In the genomic region with DNA sequence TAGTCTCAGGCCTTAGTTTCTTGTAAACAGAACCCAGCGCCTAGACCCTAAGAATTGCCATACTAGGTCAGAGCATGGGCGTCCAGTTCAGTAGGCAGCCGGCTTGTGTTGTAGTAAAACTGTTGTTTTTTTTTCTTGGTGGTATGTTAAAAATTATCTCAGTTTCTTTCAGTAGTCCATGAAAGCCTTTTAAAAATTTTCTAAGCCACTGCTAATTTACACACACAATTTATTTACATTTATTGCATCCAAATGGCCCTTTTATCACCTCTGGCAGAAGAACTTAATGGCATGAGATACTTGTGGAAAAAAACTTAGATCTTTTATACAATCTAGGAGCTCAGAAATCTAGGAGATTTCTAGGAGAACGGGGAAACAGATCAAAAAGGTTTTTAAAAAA, we compare ENCODE assay signal across 9 cellular contexts. TPM values are rescaled to one million over a fixed set of nuclear protein-coding genes. Genes with fewer than 3 reads are reported as not detected.
DNase-seq lines count a peak whose midpoint lies in the region; ATAC-seq and TF ChIP-seq lines count a peak whose summit lies in the region.
"Had no signal": no experiment of that assay in that cellular context is flagged by ENCODE, and none has a peak within 500 bp of the region (broad histone marks: within the 10 kb centered on the region; RNA-seq: fewer than 3 reads in every experiment).

No MANE protein-coding gene starts in this region.

- peaks cover 4% of the 10 kb centered on the region; the same call in 1 of the 2 replicates for H3K9me3 ChIP-seq in AG04450 (ENCODE audit: control insufficient read depth, insufficient read depth, low read length)

- H3K27me3 Mint-ChIP-seq in naive B cell, result peaks cover 27 to 47% (median 43%) of the 10 kb centered on the region in 3 donors

- peak overlapping the region; percentile 75 for H3K4me3 ChIP-seq in AG04450 (ENCODE audit: low read depth, low read length)

- H3K27me3 ChIP-seq in AG04450 (ENCODE audit: control insufficient read depth, insufficient read depth, low read length), result no peaks in the 10 kb centered on the region

- POLR2A ChIA-PET in AG04450 (lab: Yijun Ruan, JAX), result interaction anchor here (1.8 kb wide), 1 partner anchor 75 kb away, joined by 10 read pairs; no protein-coding TSS in a partner anchor

- no peaks in the 10 kb centered on the region for H3K36me3 Mint-ChIP-seq in naive B cell

- no peak for DNase-seq in AG04450 (ENCODE audit: low read depth, low spot score)
- peak; percentile 30 for DNase-seq in M059J (ENCODE audit: low read depth)
- peak; percentile 19 for DNase-seq in dermis blood vessel endothelial cell
- no peak for DNase-seq in naive B cell
- DNase-seq in NK-92 (lab: John Stamatoyannopoulos, UW; ENCODE audit: unreplicated experiment), result no peak
- no peak for DNase-seq in GM03348 (ENCODE audit: low spot score)
- no peak for DNase-seq in NCI-H2227 treated with DMSO at 0.1 percent for 48 hours (lab: John Stamatoyannopoulos, UW)

- TF ChIP-seq CTCF in AG04450 (IDR thresholded peaks at IDR 0.05; ENCODE audit: low read depth, low read length), result no peak

- no peak overlapping the region for H3K27ac ChIP-seq in AG04450 (ENCODE audit: low read depth, low read length)
- H3K27ac ChIP-seq: HL-60 had no signal

- H3K4me1 Mint-ChIP-seq in naive B cell, result peaks cover 0 to 8% (median 0%) of the 10 kb centered on the region in 3 donors

- CTCF ChIA-PET in AG04450 (lab: Charles Lee), result interaction anchor here (1.3 to 3.8 kb wide), 2 partner anchors 48 to 76 kb away, joined by 12 read pairs; no protein-coding TSS in a partner anchor

- H3K27ac Mint-ChIP-seq in naive B cell, result peak overlapping the region in 1 of 6 donors; percentile 39

- ATAC-seq in naive B cell (ENCODE audit: low read depth in 2 of 2), result no peak
- no peak for ATAC-seq in HG03196 (IDR thresholded peaks at IDR 0.05; ENCODE audit: unreplicated experiment)

- peak overlapping the region; percentile 72 to 90 (median 84) for H3K4me3 Mint-ChIP-seq in naive B cell

- peaks cover 0 to 11% (median 7%) of the 10 kb centered on the region in 7 donors for H3K9me3 Mint-ChIP-seq in naive B cell

RNA-seq across cellular contexts. Expression of gene PPP2R3A, which starts 1.3 kb away (rescaled TPM):
- 19.8 and 26.6 TPM in 2 replicates for polyA plus RNA-seq in AG04450 (2011; rRNA removed)
- 34.1 and 52.2 TPM in 2 replicates for polyA minus RNA-seq in AG04450 (2011; rRNA and poly(A)+ RNA removed)
- 22.2 and 22.5 TPM in 2 replicates for total RNA-seq in M059J (2014; rRNA removed; shearing (Covaris generic))
- total RNA-seq in dermis blood vessel endothelial cell, result 7.3 and 9.9 TPM in 2 replicates
- under 1 TPM; 0.07 to 0.34 (median 0.12) TPM for polyA plus RNA-seq in naive B cell (ENCODE audit: low read depth in 6 of 6)

Comparison
In these comparisons a context has a peak if more than half of its experiments do, and no peak if none do; other contexts are left out.
1. DNase-seq: peak in M059J (single experiment) and dermis blood vessel endothelial cell (single experiment); none in AG04450 (single experiment), naive B cell (single experiment), NK-92 (single experiment), GM03348 (single experiment) and NCI-H2227 treated with DMSO at 0.1 percent for 48 hours (single experiment).